ENCODE assay signal across 1 cellular context in the genomic region with DNA sequence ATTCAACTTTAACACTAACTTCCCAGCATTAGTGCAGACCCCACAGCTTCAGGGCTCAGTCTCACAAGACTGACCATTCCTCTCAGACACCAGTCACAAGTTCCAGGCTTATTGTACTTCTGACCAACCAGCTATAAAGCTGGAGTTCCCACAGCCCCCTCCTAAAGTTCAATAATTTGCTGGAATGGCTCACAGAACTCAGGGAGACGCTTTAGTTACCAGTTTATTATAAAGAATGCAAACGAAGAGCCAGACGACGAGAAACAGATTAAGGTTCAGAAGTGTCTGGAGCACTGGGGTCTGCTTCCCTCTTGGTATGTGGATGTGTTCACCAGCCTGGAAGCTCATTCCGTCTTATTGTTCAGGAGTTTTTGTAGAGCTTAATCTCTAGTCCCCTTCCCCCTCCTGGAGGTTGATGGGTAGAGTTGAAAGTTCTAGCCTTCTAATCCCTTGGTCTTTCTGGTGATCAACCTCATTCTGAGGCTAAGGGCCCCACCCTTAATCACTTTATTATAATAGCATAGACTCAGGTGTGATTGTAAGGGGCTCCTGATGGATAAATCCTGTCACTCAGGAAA.
TF ChIP-seq lines count a peak whose summit lies in the region.

No MANE protein-coding gene starts in this region.

TF ChIP-seq in K562, 482 proteins besides CTCF, POLR2A, EP300 and RAD21:
- TF ChIP-seq DNMT1 (IDR thresholded peaks at IDR 0.05) (no peak), CREM (IDR thresholded peaks at IDR 0.05; ENCODE audit: low read depth) (no peak), RBM15 (IDR thresholded peaks at IDR 0.05; ENCODE audit: insufficient read depth, low read length) (no peak), LEF1 (IDR thresholded peaks at IDR 0.05) (no peak), POU5F1 (IDR thresholded peaks at IDR 0.05; ENCODE audit: borderline replicate concordance, low read depth, low read length, partially characterized antibody) (no peak), HSF4 (CRISPR knock-in tag; IDR thresholded peaks at IDR 0.05; ENCODE audit: borderline replicate concordance) (no peak), ZNF224 (CRISPR knock-in tag; IDR thresholded peaks at IDR 0.05) (no peak), HNRNPUL1 (IDR thresholded peaks at IDR 0.05; ENCODE audit: low read length) (no peak), ESRRA (IDR thresholded peaks at IDR 0.05; ENCODE audit: borderline replicate concordance, low read depth) (no peak), TBP (optimal IDR thresholded peaks at IDR 0.05; ENCODE audit: low read depth, low read length) (no peak), ZNF143 (CRISPR knock-in tag; IDR thresholded peaks at IDR 0.05) (no peak), BCOR (IDR thresholded peaks at IDR 0.05) (no peak), ZNF431 (CRISPR knock-in tag; IDR thresholded peaks at IDR 0.05) (no peak)
- TF ChIP-seq, protein P1, sequence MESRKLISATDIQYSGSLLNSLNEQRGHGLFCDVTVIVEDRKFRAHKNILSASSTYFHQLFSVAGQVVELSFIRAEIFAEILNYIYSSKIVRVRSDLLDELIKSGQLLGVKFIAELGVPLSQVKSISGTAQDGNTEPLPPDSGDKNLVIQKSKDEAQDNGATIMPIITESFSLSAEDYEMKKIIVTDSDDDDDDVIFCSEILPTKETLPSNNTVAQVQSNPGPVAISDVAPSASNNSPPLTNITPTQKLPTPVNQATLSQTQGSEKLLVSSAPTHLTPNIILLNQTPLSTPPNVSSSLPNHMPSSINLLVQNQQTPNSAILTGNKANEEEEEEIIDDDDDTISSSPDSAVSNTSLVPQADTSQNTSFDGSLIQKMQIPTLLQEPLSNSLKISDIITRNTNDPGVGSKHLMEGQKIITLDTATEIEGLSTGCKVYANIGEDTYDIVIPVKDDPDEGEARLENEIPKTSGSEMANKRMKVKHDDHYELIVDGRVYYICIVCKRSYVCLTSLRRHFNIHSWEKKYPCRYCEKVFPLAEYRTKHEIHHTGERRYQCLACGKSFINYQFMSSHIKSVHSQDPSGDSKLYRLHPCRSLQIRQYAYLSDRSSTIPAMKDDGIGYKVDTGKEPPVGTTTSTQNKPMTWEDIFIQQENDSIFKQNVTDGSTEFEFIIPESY (CRISPR knock-in tag; IDR thresholded peaks at IDR 0.05): no peak
- TF ChIP-seq, protein P2, sequence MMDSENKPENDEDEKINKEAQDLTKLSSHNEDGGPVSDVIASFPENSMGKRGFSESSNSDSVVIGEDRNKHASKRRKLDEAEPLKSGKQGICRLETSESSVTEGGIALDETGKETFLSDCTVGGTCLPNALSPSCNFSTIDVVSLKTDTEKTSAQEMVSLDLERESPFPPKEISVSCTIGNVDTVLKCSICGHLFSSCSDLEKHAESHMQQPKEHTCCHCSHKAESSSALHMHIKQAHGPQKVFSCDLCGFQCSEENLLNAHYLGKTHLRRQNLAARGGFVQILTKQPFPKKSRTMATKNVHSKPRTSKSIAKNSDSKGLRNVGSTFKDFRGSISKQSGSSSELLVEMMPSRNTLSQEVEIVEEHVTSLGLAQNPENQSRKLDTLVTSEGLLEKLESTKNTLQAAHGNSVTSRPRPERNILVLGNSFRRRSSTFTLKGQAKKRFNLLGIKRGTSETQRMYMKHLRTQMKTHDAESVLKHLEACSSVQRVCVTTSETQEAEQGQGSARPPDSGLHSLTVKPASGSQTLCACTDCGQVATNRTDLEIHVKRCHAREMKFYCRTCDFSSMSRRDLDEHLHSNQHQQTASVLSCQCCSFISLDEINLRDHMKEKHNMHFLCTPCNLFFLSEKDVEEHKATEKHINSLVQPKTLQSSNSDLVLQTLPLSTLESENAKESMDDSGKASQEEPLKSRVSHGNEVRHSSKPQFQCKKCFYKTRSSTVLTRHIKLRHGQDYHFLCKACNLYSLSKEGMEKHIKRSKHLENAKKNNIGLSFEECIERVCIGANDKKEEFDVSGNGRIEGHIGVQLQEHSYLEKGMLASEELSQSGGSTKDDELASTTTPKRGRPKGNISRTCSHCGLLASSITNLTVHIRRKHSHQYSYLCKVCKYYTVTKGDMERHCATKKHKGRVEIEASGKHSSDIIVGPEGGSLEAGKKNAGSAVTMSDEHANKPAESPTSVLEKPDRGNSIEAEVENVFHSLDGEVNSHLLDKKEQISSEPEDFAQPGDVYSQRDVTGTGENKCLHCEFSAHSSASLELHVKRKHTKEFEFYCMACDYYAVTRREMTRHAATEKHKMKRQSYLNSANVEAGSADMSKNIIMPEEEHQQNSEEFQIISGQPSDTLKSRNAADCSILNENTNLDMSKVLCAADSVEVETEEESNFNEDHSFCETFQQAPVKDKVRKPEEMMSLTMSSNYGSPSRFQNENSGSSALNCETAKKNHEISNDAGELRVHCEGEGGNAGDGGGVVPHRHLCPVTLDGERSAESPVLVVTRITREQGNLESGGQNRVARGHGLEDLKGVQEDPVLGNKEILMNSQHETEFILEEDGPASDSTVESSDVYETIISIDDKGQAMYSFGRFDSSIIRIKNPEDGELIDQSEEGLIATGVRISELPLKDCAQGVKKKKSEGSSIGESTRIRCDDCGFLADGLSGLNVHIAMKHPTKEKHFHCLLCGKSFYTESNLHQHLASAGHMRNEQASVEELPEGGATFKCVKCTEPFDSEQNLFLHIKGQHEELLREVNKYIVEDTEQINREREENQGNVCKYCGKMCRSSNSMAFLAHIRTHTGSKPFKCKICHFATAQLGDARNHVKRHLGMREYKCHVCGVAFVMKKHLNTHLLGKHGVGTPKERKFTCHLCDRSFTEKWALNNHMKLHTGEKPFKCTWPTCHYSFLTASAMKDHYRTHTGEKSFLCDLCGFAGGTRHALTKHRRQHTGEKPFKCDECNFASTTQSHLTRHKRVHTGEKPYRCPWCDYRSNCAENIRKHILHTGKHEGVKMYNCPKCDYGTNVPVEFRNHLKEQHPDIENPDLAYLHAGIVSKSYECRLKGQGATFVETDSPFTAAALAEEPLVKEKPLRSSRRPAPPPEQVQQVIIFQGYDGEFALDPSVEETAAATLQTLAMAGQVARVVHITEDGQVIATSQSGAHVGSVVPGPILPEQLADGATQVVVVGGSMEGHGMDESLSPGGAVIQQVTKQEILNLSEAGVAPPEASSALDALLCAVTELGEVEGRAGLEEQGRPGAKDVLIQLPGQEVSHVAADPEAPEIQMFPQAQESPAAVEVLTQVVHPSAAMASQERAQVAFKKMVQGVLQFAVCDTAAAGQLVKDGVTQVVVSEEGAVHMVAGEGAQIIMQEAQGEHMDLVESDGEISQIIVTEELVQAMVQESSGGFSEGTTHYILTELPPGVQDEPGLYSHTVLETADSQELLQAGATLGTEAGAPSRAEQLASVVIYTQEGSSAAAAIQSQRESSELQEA (IDR thresholded peaks at IDR 0.05; ENCODE audit: low read depth): no peak
